In genomic region chr10:1545524-1545923, GRCh38 we compare ENCODE assay signal across 24 cellular contexts.
"Had no signal": no experiment of that assay in that cellular context is flagged by ENCODE, and none has a peak within 500 bp of the region (broad histone marks: within the 10 kb centered on the region; RNA-seq: fewer than 3 reads in every experiment).

No MANE protein-coding gene starts in this region.

- ATAC-seq: activated naive CD4-positive, alpha-beta T cell treated with anti-CD3 and anti-CD28 coated beads, Interleukin-2, amount 50 U/mL, for 72 hours; activated T-helper 17 cell treated with anti-CD3 and anti-CD28 coated beads, Interleukin-2, amount 50 U/mL, for 72 hours; body of pancreas; right lobe of liver; stimulated activated effector memory CD8-positive, alpha-beta T cell treated with anti-CD3 and anti-CD28 coated beads, Interleukin-12 subunit alpha, Interleukin-12 subunit beta, amount 100 ng/mL, for 72 hours; WTC11 had no signal

- H3K9me3 ChIP-seq: body of pancreas, esophagus squamous epithelium, left ventricle myocardium inferior, neutrophil, right lobe of liver, thyroid gland, upper lobe of left lung, vagina had no signal

- H3K27me3 ChIP-seq: body of pancreas, esophagus squamous epithelium, neutrophil, right lobe of liver, thyroid gland, upper lobe of left lung, vagina had no signal

- DNase-seq: activated CD4-positive, alpha-beta memory T cell treated with anti-CD3 and anti-CD28 coated beads, Interleukin-2, amount 10 ng/mL, durations not matched to agents 7 days and 5 days; activated CD4-positive, alpha-beta T cell treated with anti-CD3 and anti-CD28 coated beads for 1 hour; activated CD4-positive, alpha-beta T cell treated with anti-CD3 and anti-CD28 coated beads, Interleukin-2, amount 10 ng/mL, durations not matched to agents 7 days and 5 days; activated CD8-positive, alpha-beta memory T cell treated with anti-CD3 and anti-CD28 coated beads, Interleukin-2, amount 50 U/mL, for 48 hours; activated naive CD4-positive, alpha-beta T cell; activated T-cell treated with anti-CD3 and anti-CD28 coated beads, Interleukin-2, amount 50 U/mL, for 24 hours; body of pancreas; effector CD4-positive, alpha-beta T cell; esophagus squamous epithelium; left ventricle myocardium inferior; stimulated activated CD4-positive, alpha-beta T cell treated with anti-CD3 and anti-CD28 coated beads, Interleukin-4, amount 100 ng/mL, for 24 hours; SW 1271; T-helper 9 cell; thyroid gland had no signal

- H3K27ac ChIP-seq: body of pancreas, epithelial cell of prostate, esophagus squamous epithelium, left ventricle myocardium inferior, neutrophil, right lobe of liver, skin epidermis, thyroid gland, upper lobe of left lung, vagina had no signal

- H3K4me3 ChIP-seq: body of pancreas, esophagus squamous epithelium, left ventricle myocardium inferior, right lobe of liver, skin epidermis, thyroid gland, upper lobe of left lung, vagina had no signal

- H3K36me3 ChIP-seq: esophagus squamous epithelium, left ventricle myocardium inferior, neutrophil, right lobe of liver, thyroid gland, upper lobe of left lung, vagina had no signal

- H3K4me1 ChIP-seq: body of pancreas, esophagus squamous epithelium, left ventricle myocardium inferior, right lobe of liver, thyroid gland, vagina had no signal
